2 cellular contexts compared by ENCODE assay signal in the genomic region with DNA sequence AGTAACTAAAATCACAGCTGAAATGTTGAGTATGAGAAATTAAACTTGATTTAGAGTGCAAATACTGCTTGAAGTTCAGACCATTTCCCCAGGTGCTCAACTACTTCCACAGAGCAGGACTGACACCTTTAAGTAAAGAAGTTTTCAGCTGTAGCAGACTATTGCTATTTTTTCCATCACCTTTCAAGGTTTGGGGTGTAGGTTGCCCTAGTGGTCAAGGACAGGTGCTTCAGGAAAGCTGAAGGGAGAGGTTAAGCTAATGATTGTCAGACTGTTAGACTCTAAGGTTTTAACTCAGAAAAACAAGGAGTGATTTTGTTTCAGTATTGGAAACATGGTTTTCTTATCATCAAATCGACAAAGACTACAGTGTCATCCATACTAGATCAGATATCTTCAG.
TF ChIP-seq lines count a peak whose summit lies in the region.

No MANE protein-coding gene starts in this region.

TF ChIP-seq in SK-N-SH treated with all-trans-retinoic acid at 6 μM for 48 hours, 23 proteins besides CTCF, POLR2A, EP300 and RAD21 (continued from another document):
- TF ChIP-seq, protein P1, sequence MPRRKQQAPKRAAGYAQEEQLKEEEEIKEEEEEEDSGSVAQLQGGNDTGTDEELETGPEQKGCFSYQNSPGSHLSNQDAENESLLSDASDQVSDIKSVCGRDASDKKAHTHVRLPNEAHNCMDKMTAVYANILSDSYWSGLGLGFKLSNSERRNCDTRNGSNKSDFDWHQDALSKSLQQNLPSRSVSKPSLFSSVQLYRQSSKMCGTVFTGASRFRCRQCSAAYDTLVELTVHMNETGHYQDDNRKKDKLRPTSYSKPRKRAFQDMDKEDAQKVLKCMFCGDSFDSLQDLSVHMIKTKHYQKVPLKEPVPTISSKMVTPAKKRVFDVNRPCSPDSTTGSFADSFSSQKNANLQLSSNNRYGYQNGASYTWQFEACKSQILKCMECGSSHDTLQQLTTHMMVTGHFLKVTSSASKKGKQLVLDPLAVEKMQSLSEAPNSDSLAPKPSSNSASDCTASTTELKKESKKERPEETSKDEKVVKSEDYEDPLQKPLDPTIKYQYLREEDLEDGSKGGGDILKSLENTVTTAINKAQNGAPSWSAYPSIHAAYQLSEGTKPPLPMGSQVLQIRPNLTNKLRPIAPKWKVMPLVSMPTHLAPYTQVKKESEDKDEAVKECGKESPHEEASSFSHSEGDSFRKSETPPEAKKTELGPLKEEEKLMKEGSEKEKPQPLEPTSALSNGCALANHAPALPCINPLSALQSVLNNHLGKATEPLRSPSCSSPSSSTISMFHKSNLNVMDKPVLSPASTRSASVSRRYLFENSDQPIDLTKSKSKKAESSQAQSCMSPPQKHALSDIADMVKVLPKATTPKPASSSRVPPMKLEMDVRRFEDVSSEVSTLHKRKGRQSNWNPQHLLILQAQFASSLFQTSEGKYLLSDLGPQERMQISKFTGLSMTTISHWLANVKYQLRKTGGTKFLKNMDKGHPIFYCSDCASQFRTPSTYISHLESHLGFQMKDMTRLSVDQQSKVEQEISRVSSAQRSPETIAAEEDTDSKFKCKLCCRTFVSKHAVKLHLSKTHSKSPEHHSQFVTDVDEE (CRISPR knock-in tag; IDR thresholded peaks at IDR 0.05), result no peak
- TF ChIP-seq ESRRG (CRISPR knock-in tag; IDR thresholded peaks at IDR 0.05) (no peak), TCF4 (CRISPR knock-in tag; IDR thresholded peaks at IDR 0.05; ENCODE audit: borderline replicate concordance) (no peak), ISL1 (CRISPR knock-in tag; IDR thresholded peaks at IDR 0.05) (no peak), ZFP3 (CRISPR knock-in tag; IDR thresholded peaks at IDR 0.05) (no peak), POU6F1 (CRISPR knock-in tag; IDR thresholded peaks at IDR 0.05; ENCODE audit: borderline replicate concordance, low read depth) (no peak), ZFP30 (CRISPR knock-in tag; IDR thresholded peaks at IDR 0.05) (no peak), PPARA (CRISPR knock-in tag; IDR thresholded peaks at IDR 0.05; ENCODE audit: borderline replicate concordance) (no peak), RARB (CRISPR knock-in tag; IDR thresholded peaks at IDR 0.05) (no peak), CSRNP3 (CRISPR knock-in tag; IDR thresholded peaks at IDR 0.05) (no peak), CSDC2 (CRISPR knock-in tag; IDR thresholded peaks at IDR 0.05) (no peak), TOX (CRISPR knock-in tag; IDR thresholded peaks at IDR 0.05; ENCODE audit: borderline replicate concordance) (no peak), OSR1 (CRISPR knock-in tag; IDR thresholded peaks at IDR 0.05) (no peak), PATZ1 (CRISPR knock-in tag; IDR thresholded peaks at IDR 0.05; ENCODE audit: borderline replicate concordance) (no peak), ZNF8 (CRISPR knock-in tag; IDR thresholded peaks at IDR 0.05) (no peak), SNAI2 (CRISPR knock-in tag; IDR thresholded peaks at IDR 0.05) (no peak), ZNF70 (CRISPR knock-in tag; IDR thresholded peaks at IDR 0.05) (no peak), BACH2 (CRISPR knock-in tag; IDR thresholded peaks at IDR 0.05; ENCODE audit: borderline replicate concordance) (no peak)
- TF ChIP-seq, protein P2, sequence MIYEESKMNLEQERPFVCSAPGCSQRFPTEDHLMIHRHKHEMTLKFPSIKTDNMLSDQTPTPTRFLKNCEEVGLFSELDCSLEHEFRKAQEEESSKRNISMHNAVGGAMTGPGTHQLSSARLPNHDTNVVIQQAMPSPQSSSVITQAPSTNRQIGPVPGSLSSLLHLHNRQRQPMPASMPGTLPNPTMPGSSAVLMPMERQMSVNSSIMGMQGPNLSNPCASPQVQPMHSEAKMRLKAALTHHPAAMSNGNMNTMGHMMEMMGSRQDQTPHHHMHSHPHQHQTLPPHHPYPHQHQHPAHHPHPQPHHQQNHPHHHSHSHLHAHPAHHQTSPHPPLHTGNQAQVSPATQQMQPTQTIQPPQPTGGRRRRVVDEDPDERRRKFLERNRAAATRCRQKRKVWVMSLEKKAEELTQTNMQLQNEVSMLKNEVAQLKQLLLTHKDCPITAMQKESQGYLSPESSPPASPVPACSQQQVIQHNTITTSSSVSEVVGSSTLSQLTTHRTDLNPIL (CRISPR knock-in tag; IDR thresholded peaks at IDR 0.05; ENCODE audit: low read depth), result no peak

TF ChIP-seq in GM12878, 131 proteins besides CTCF, POLR2A, EP300 and RAD21:
- TF ChIP-seq BCL3 (IDR thresholded peaks at IDR 0.05; ENCODE audit: borderline replicate concordance, insufficient read depth, low read depth, low read length, poor library complexity, severe bottlenecking) (no peak), MYC (IDR thresholded peaks at IDR 0.05; ENCODE audit: insufficient read depth, insufficient read length, insufficient replicate concordance, low read length, severe bottlenecking) (no peak), ZBTB11 (CRISPR knock-in tag; IDR thresholded peaks at IDR 0.05) (no peak), BCL11A (IDR thresholded peaks at IDR 0.05; ENCODE audit: low read depth, low read length) (no peak), TCF12 (IDR thresholded peaks at IDR 0.05; ENCODE audit: low read depth, low read length) (no peak), JUNB (IDR thresholded peaks at IDR 0.05) (no peak), RUNX3 (IDR thresholded peaks at IDR 0.05; ENCODE audit: low read length) (no peak), CHD1 (IDR thresholded peaks at IDR 0.05; ENCODE audit: low read depth, low read length) (no peak), RBBP5 (conservative IDR thresholded peaks at IDR 0.05) (no peak), KAT2A (conservative IDR thresholded peaks at IDR 0.05; ENCODE audit: control insufficient read depth, low read depth, low read length) (no peak), CREB1 (IDR thresholded peaks at IDR 0.05; ENCODE audit: low read depth) (no peak)
- TF ChIP-seq, protein P3, sequence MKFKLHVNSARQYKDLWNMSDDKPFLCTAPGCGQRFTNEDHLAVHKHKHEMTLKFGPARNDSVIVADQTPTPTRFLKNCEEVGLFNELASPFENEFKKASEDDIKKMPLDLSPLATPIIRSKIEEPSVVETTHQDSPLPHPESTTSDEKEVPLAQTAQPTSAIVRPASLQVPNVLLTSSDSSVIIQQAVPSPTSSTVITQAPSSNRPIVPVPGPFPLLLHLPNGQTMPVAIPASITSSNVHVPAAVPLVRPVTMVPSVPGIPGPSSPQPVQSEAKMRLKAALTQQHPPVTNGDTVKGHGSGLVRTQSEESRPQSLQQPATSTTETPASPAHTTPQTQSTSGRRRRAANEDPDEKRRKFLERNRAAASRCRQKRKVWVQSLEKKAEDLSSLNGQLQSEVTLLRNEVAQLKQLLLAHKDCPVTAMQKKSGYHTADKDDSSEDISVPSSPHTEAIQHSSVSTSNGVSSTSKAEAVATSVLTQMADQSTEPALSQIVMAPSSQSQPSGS (IDR thresholded peaks at IDR 0.05; ENCODE audit: low read length), result no peak
- TF ChIP-seq, protein P4, sequence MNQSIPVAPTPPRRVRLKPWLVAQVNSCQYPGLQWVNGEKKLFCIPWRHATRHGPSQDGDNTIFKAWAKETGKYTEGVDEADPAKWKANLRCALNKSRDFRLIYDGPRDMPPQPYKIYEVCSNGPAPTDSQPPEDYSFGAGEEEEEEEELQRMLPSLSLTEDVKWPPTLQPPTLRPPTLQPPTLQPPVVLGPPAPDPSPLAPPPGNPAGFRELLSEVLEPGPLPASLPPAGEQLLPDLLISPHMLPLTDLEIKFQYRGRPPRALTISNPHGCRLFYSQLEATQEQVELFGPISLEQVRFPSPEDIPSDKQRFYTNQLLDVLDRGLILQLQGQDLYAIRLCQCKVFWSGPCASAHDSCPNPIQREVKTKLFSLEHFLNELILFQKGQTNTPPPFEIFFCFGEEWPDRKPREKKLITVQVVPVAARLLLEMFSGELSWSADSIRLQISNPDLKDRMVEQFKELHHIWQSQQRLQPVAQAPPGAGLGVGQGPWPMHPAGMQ (IDR thresholded peaks at IDR 0.05; ENCODE audit: borderline replicate concordance), result no peak
